ENCODE assay signal across 27 cellular contexts in the genomic region with DNA sequence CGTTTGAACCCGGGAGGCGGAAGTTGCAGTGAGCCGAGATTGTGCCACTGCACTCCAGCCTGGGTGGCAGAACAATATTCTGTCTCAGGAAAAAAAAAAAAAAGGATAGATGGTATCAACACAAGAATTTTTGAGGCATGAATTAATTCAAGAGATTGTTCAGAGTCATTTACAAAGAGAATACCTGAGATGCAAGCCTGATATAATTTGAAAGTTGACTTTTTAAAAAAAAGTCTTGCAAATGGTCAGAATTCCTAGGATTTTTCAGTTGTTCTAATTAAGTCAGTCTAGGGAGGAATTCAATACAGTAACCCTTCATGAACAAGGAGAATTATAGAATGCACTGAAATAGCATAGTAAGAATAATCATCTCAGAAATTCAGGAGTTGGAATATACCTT.
A peak's percentile ranks its signal among the peaks of the same experiment; 100 is the strongest.
DNase-seq lines count a peak whose midpoint lies in the region; ATAC-seq, FAIRE-seq and TF ChIP-seq lines count a peak whose summit lies in the region.
"Had no signal": no experiment of that assay in that cellular context is flagged by ENCODE, and none has a peak within 500 bp of the region (broad histone marks: within the 10 kb centered on the region; RNA-seq: fewer than 3 reads in every experiment).

No MANE protein-coding gene starts in this region.

- H3K27me3 Mint-ChIP-seq in activated T-helper 17 cell treated with anti-CD3 and anti-CD28 coated beads, Interleukin-2, amount 50 U/mL, for 72 hours: no peaks in the 10 kb centered on the region

- no peak overlapping the region for H3K23ac ChIP-seq in IMR-90 (ENCODE audit: low read depth, low read length)

- H4K5ac ChIP-seq in IMR-90 (ENCODE audit: low read depth, low read length): peak overlapping the region; percentile 95; the same call in 1 of the 2 replicates

- H3K4me3 Mint-ChIP-seq in activated T-helper 17 cell treated with anti-CD3 and anti-CD28 coated beads, Interleukin-2, amount 50 U/mL, for 72 hours: no peak overlapping the region
- H3K4me3 Mint-ChIP-seq: CD4-positive, CD25-positive, alpha-beta regulatory T cell; IgD-negative memory B cell had no signal

- peak overlapping the region; percentile 83 for H4K91ac ChIP-seq in IMR-90 (ENCODE audit: insufficient read depth, low read depth, low read length)

- no peak for ATAC-seq in A549
- ATAC-seq in IMR-90 (ENCODE audit: low read depth): no peak
- no peak for ATAC-seq in activated T-helper 17 cell treated with anti-CD3 and anti-CD28 coated beads, Interleukin-2, amount 50 U/mL, for 72 hours (replicated peaks)

- H3K36me3 ChIP-seq in IMR-90 (ENCODE audit: control insufficient read depth, insufficient read depth, low read length) (no peaks in the 10 kb centered on the region), endothelial cell of umbilical vein (ENCODE audit: control insufficient read depth in 2 of 2, extremely low read depth in 1 of 2, insufficient read depth in 2 of 2, low read length in 2 of 2) (no peaks in the 10 kb centered on the region), osteoblast (ENCODE audit: insufficient read depth, low read length) (no peaks in the 10 kb centered on the region)
- H3K36me3 ChIP-seq: BLaER1, HAP-1 had no signal

- H3K79me1 ChIP-seq in IMR-90 (ENCODE audit: low read depth in 1 of 2, low read length in 2 of 2): peaks cover 19 to 51% of the 10 kb centered on the region in 2 experiments

- H3K79me2 ChIP-seq in endothelial cell of umbilical vein (ENCODE audit: control insufficient read depth, insufficient read depth, low read length): no peaks in the 10 kb centered on the region
- H3K79me2 ChIP-seq in osteoblast (ENCODE audit: insufficient read depth, low read length): no peaks in the 10 kb centered on the region

- TF ChIP-seq CTCF in A549 (IDR thresholded peaks at IDR 0.05) (no peak), IMR-90 (conservative IDR thresholded peaks at IDR 0.05; ENCODE audit: low read depth, low read length) (no peak), endothelial cell of umbilical vein (IDR thresholded peaks at IDR 0.05; ENCODE audit: extremely low read depth in 1 of 2, insufficient read depth in 1 of 2, low read depth in 1 of 2, low read length in 2 of 2) (no peak), osteoblast (IDR thresholded peaks at IDR 0.05; ENCODE audit: extremely low read depth, low read depth, low read length) (no peak), RWPE1 (conservative IDR thresholded peaks at IDR 0.05; ENCODE audit: low read depth) (no peak)

- peak overlapping the region; percentile 92; the same call in 1 of the 2 replicates for H3K18ac ChIP-seq in IMR-90 (ENCODE audit: low read depth, low read length)

- H3K9ac ChIP-seq in IMR-90 (ENCODE audit: low read depth, low read length) (no peak overlapping the region), endothelial cell of umbilical vein (replicated peaks; ENCODE audit: extremely low read depth, insufficient read depth, low read length) (no peak overlapping the region)
- H3K9ac ChIP-seq: BLaER1, KMS-11 had no signal

- dilution Hi-C loops in IMR-90 (cut with HindIII; ENCODE audit: low sequenced_read_pairs, unreplicated experiment): no loop called here
- dilution Hi-C loops in endothelial cell of umbilical vein (cut with MboI; ENCODE audit: extremely low pct_ligation_motif_present, low sequenced_read_pairs): no loop called here

- peak overlapping the region; percentile 100 for H2BK5ac ChIP-seq in IMR-90 (ENCODE audit: low read depth, low read length, poor library complexity, severe bottlenecking)

- in situ Hi-C loops in IMR-90 (cut with MboI; ENCODE audit: low sequenced_read_pairs): no loop called here

- TF ChIP-seq RAD21 in A549 (conservative IDR thresholded peaks at IDR 0.05 in 1 of 2, IDR thresholded peaks at IDR 0.05 in 1 of 2): no peak
- no peak for TF ChIP-seq RAD21 in IMR-90 (IDR thresholded peaks at IDR 0.05; ENCODE audit: low read length)

- no peak overlapping the region for H3K27ac Mint-ChIP-seq in activated T-helper 17 cell treated with anti-CD3 and anti-CD28 coated beads, Interleukin-2, amount 50 U/mL, for 72 hours
- H3K27ac Mint-ChIP-seq: IgD-negative memory B cell had no signal

- H3K27ac ChIP-seq in A549: no peak overlapping the region
- H3K27ac ChIP-seq in IMR-90 (ENCODE audit: insufficient read depth, low read length): peak overlapping the region; percentile 49; the same call in 1 of the 2 replicates
- no peak overlapping the region for H3K27ac ChIP-seq in endothelial cell of umbilical vein (ENCODE audit: insufficient read depth, low read depth, low read length)
- H3K27ac ChIP-seq in osteoblast (ENCODE audit: low read depth, low read length): peak overlapping the region; percentile 9
- H3K27ac ChIP-seq in RWPE1: no peak overlapping the region
- H3K27ac ChIP-seq: 22Rv1, BLaER1, KMS-11, PC-9 had no signal

- H3K4me1 ChIP-seq in A549 (peaks cover 26% of the 10 kb centered on the region), IMR-90 (ENCODE audit: control insufficient read depth, insufficient read depth, low read length) (peaks cover 16% of the 10 kb centered on the region), endothelial cell of umbilical vein (ENCODE audit: control insufficient read depth, extremely low read depth, insufficient read depth, low read length) (peaks cover 15% of the 10 kb centered on the region), osteoblast (ENCODE audit: insufficient read depth, low read length) (peaks cover 15% of the 10 kb centered on the region)
- H3K4me1 ChIP-seq: BLaER1, HAP-1 had no signal

- CTCF ChIA-PET in A549 (lab: Yijun Ruan, JAX): interaction anchor here (0.9 to 2.3 kb wide), 7 partner anchors 9 to 219 kb away, joined by 3 to 9 read pairs (median 4); no protein-coding TSS in a partner anchor
- CTCF ChIA-PET in IMR-90 (lab: Yijun Ruan, JAX): no interaction called here
- CTCF ChIA-PET in endothelial cell of umbilical vein (lab: Charles Lee): no interaction called here
- CTCF ChIA-PET in RWPE1 (lab: Yijun Ruan, JAX): no interaction called here

- BruUV-seq in IMR-90 (replicated peaks; lab: Mats Ljungman, UMichigan) (no TSS peak), endothelial cell of umbilical vein (replicated peaks; lab: Mats Ljungman, UMichigan) (no TSS peak)

- POLR2A ChIA-PET in A549 (lab: Yijun Ruan, JAX): no interaction called here
- POLR2A ChIA-PET in IMR-90 (lab: Charles Lee; ENCODE audit: unreplicated experiment): no interaction called here
- POLR2A ChIA-PET in endothelial cell of umbilical vein (lab: Charles Lee): no interaction called here
- POLR2A ChIA-PET in RWPE1 (lab: Yijun Ruan, JAX; ENCODE audit: low non-redundant PET): no interaction called here

- no peak overlapping the region for H2AK9ac ChIP-seq in IMR-90 (replicated peaks; ENCODE audit: low read depth, low read length, poor library complexity)

- WGBS in A549 (ENCODE audit: missing lambda C conversion rate): 87% methylated on average over 4 of the region's 4 CpGs
- WGBS in IMR-90 (ENCODE audit: extremely low coverage in 2 of 2, insufficient read length in 1 of 2), 2 experiments: 93% methylated on average over 2 of the region's 4 CpGs; no CpG with 5 or more reads in 1 of the 2 experiments

- peak overlapping the region; percentile 88 for H2BK120ac ChIP-seq in IMR-90 (ENCODE audit: low read depth, low read length)

- intact Hi-C loops in IMR-90 (cut with micrococcal nuclease) (no loop called here), endothelial cell of umbilical vein (cut with micrococcal nuclease) (loop anchor here (1.0 kb wide), 1 partner anchor 10 kb away; no protein-coding TSS in a partner anchor)

- no peak overlapping the region for H3K4me2 ChIP-seq in A549
- no peak overlapping the region for H3K4me2 ChIP-seq in IMR-90 (ENCODE audit: low read depth, low read length)
- H3K4me2 ChIP-seq in endothelial cell of umbilical vein (ENCODE audit: insufficient read depth, low read length): peak overlapping the region; percentile 27
- no peak overlapping the region for H3K4me2 ChIP-seq in osteoblast (ENCODE audit: insufficient read depth, low read length)
- H3K4me2 ChIP-seq: BLaER1, KMS-11, PC-9 had no signal

- H2AFZ ChIP-seq in IMR-90 (replicated peaks; ENCODE audit: low read length, poor library complexity) (no peak overlapping the region), endothelial cell of umbilical vein (ENCODE audit: low read depth, low read length) (no peak overlapping the region), osteoblast (ENCODE audit: low read length) (no peak overlapping the region)
- H2AFZ ChIP-seq: PC-9 had no signal

- peak overlapping the region; percentile 5 to 68; a peak in 3 of 4 replicates for H4K8ac ChIP-seq in IMR-90 (ENCODE audit: low read depth in 2 of 2, low read length in 2 of 2)

- H3K14ac ChIP-seq in IMR-90 (replicated peaks; ENCODE audit: low read depth, low read length): peak overlapping the region; percentile 70; the same call in 1 of the 2 replicates

- no peak overlapping the region for H3K56ac ChIP-seq in IMR-90 (ENCODE audit: extremely low read depth, insufficient read depth, low read length)

- H3K9me3 ChIP-seq in A549 (no peaks in the 10 kb centered on the region), IMR-90 (ENCODE audit: control insufficient read depth, insufficient read depth, low read length) (no peaks in the 10 kb centered on the region), endothelial cell of umbilical vein (replicated peaks; ENCODE audit: control insufficient read depth, insufficient read depth, low read length) (no peaks in the 10 kb centered on the region), osteoblast (ENCODE audit: low read depth, low read length) (no peaks in the 10 kb centered on the region)
- H3K9me3 ChIP-seq: BLaER1, HAP-1 had no signal

- FAIRE-seq in A549 (lab: Jason Lieb, UNC) (peak; percentile 51), endothelial cell of umbilical vein (lab: Jason Lieb, UNC) (no peak)
- FAIRE-seq: D721Med, GM18507 had no signal

- no peak overlapping the region for H2AK5ac ChIP-seq in IMR-90 (ENCODE audit: low read depth, low read length)

- no peaks in the 10 kb centered on the region for H3K9me3 Mint-ChIP-seq in activated T-helper 17 cell treated with anti-CD3 and anti-CD28 coated beads, Interleukin-2, amount 50 U/mL, for 72 hours
- H3K9me3 Mint-ChIP-seq: CD4-positive, CD25-positive, alpha-beta regulatory T cell; IgD-negative memory B cell had no signal

- no peak for TF ChIP-seq EP300 in A549 (IDR thresholded peaks at IDR 0.05)

- H2BK20ac ChIP-seq in IMR-90 (ENCODE audit: low read depth, low read length): peak overlapping the region; percentile 70; the same call in 1 of the 2 replicates

- peaks cover 5% of the 10 kb centered on the region for H3K4me1 Mint-ChIP-seq in activated T-helper 17 cell treated with anti-CD3 and anti-CD28 coated beads, Interleukin-2, amount 50 U/mL, for 72 hours
- H3K4me1 Mint-ChIP-seq: CD4-positive, CD25-positive, alpha-beta regulatory T cell; IgD-negative memory B cell had no signal

- no peak for TF ChIP-seq POLR2A in A549 (IDR thresholded peaks at IDR 0.05; ENCODE audit: low read length)
- TF ChIP-seq POLR2A in IMR-90 (IDR thresholded peaks at IDR 0.05; ENCODE audit: low read depth, low read length): no peak
- TF ChIP-seq POLR2A in endothelial cell of umbilical vein (IDR thresholded peaks at IDR 0.05; ENCODE audit: low read depth, low read length): no peak

- no peaks in the 10 kb centered on the region for H3K27me3 ChIP-seq in IMR-90 (ENCODE audit: control insufficient read depth, insufficient read depth, low read length)
- H3K27me3 ChIP-seq in endothelial cell of umbilical vein (ENCODE audit: control insufficient read depth in 2 of 2, insufficient read depth in 2 of 2, low read length in 2 of 2): no peaks in the 10 kb centered on the region
- no peaks in the 10 kb centered on the region for H3K27me3 ChIP-seq in osteoblast (ENCODE audit: insufficient read depth, low read length)
- H3K27me3 ChIP-seq: BLaER1 had no signal

- H3K9me1 ChIP-seq in IMR-90 (ENCODE audit: insufficient read depth, low read length): peaks cover 15% of the 10 kb centered on the region
- no peaks in the 10 kb centered on the region for H3K9me1 ChIP-seq in endothelial cell of umbilical vein (replicated peaks; ENCODE audit: control insufficient read depth, extremely low read depth, insufficient read depth, low read length)

- DNase-seq in A549 (ENCODE audit: low read depth in 1 of 2, low spot score in 1 of 2) (no peak), IMR-90 (no peak), endothelial cell of umbilical vein (ENCODE audit: low read depth, low spot score) (no peak), osteoblast (ENCODE audit: insufficient read length, low spot score, missing footprints) (no peak), RWPE1 (ENCODE audit: low spot score) (no peak), HT-29 (ENCODE audit: low spot score) (no peak)
- DNase-seq: CD4-positive, CD25-positive, alpha-beta regulatory T cell; GOT3; NCI-H1048; NCI-H1417; NCI-H1694; NCI-H2029 treated with DMSO at 0.1 percent for 48 hours; NCI-H446 treated with DMSO at 0.1 percent for 48 hours; NCI-H526; NCI-H82; NK-92 treated with Interleukin-12 subunit alpha and Interleukin-12 subunit beta, amount 100 ng/mL, for 24 hours; PC-9; RPMI8226; SHP77 treated with DMSO at 0.1 percent for 48 hours had no signal

- H3K4me3 ChIP-seq in A549 (no peak overlapping the region), IMR-90 (ENCODE audit: insufficient read depth, low read depth, low read length) (no peak overlapping the region), endothelial cell of umbilical vein (replicated peaks in 1 of 3; ENCODE audit: insufficient read depth in 1 of 3, low read depth in 1 of 3, low read length in 3 of 3) (no peak overlapping the region), osteoblast (ENCODE audit: insufficient read depth, low read length) (no peak overlapping the region)
- H3K4me3 ChIP-seq: BLaER1, HAP-1, PC-9 had no signal

- H2BK15ac ChIP-seq in IMR-90 (ENCODE audit: low read depth, low read length): peak overlapping the region; percentile 83; the same call in 2 of the 3 replicates

- peak overlapping the region; percentile 56 for H3K4ac ChIP-seq in IMR-90 (ENCODE audit: low read depth, low read length)

- H4K20me1 ChIP-seq in IMR-90 (ENCODE audit: insufficient read depth, low read length) (no peaks in the 10 kb centered on the region), endothelial cell of umbilical vein (replicated peaks; ENCODE audit: control insufficient read depth, extremely low read depth, insufficient read depth, low read length) (no peaks in the 10 kb centered on the region), osteoblast (ENCODE audit: insufficient read depth, low read length) (no peaks in the 10 kb centered on the region)
- H4K20me1 ChIP-seq: BLaER1 had no signal

- peaks cover 8% of the 10 kb centered on the region for H3K36me3 Mint-ChIP-seq in activated T-helper 17 cell treated with anti-CD3 and anti-CD28 coated beads, Interleukin-2, amount 50 U/mL, for 72 hours (ENCODE audit: low read depth)
- H3K36me3 Mint-ChIP-seq: CD4-positive, CD25-positive, alpha-beta regulatory T cell; IgD-negative memory B cell had no signal

Comparison
In these comparisons a context has a peak if more than half of its experiments do, and no peak if none do; other contexts are left out.
1. H3K27ac ChIP-seq: peak in IMR-90 (single experiment) and osteoblast (single experiment); none in A549 (0 of 2), endothelial cell of umbilical vein (single experiment) and RWPE1 (single experiment).